In genomic region chr11:44727373-44728084, GRCh38 we compare ENCODE assay signal across 8 cellular contexts. TPM values are rescaled to one million over a fixed set of nuclear protein-coding genes. Genes with fewer than 3 reads are reported as not detected.
DNase-seq lines count a peak whose midpoint lies in the region; ATAC-seq, FAIRE-seq and TF ChIP-seq lines count a peak whose summit lies in the region.

No MANE protein-coding gene starts in this region.

- peaks cover 18% of the 10 kb centered on the region for H3K23me2 ChIP-seq in H9 (ENCODE audit: insufficient read length, low read depth, low read length, poor library complexity, severe bottlenecking)

- peak; percentile 71 for ATAC-seq in activated B cell treated with CpG ODN at 0.5 μM for 24 hours (ENCODE audit: low read depth)
- no peak for ATAC-seq in HG03139 (IDR thresholded peaks at IDR 0.05; ENCODE audit: unreplicated experiment)

- H3K9me3 Mint-ChIP-seq in H9, result no peaks in the 10 kb centered on the region; a peak in 3 of 5 replicates
- no peaks in the 10 kb centered on the region for H3K9me3 Mint-ChIP-seq in activated B cell treated with CpG ODN at 0.5 μM for 24 hours

- H3K27me3 Mint-ChIP-seq in H9 (ENCODE audit: low read depth) (peaks cover 76% of the 10 kb centered on the region), activated B cell treated with CpG ODN at 0.5 μM for 24 hours (peaks cover 15% of the 10 kb centered on the region)

- no peaks in the 10 kb centered on the region for H4K20me1 ChIP-seq in H9 (ENCODE audit: control insufficient read depth, insufficient read depth, insufficient read length)

- H3K27ac ChIP-seq in H9 (ENCODE audit: insufficient read length, low read depth, low read length), result no peak overlapping the region

- H2AFZ ChIP-seq in H9 (ENCODE audit: low read length), result no peak overlapping the region

- no peak overlapping the region for H3T11ph ChIP-seq in H9 (ENCODE audit: low read length)

- no peak overlapping the region for H3K14ac ChIP-seq in H9 (ENCODE audit: insufficient read depth, low read length)

- intact Hi-C loops in activated B cell treated with CpG ODN at 0.5 μM for 24 hours (cut with micrococcal nuclease), result loop anchor here (1.0 to 5.0 kb wide), 7 partner anchors 48 to 615 kb away; partner anchors contain the start of gene PRDM11

- no peak overlapping the region for H4K8ac ChIP-seq in H9 (replicated peaks; ENCODE audit: insufficient read length, low read depth, low read length)

- H2BK20ac ChIP-seq in H9 (ENCODE audit: low read depth, low read length, poor library complexity, severe bottlenecking), result no peak overlapping the region

- H3K27me3 ChIP-seq in H9 (ENCODE audit: insufficient read depth, low read length), result peaks cover 32% of the 10 kb centered on the region
- peaks cover 18% of the 10 kb centered on the region for H3K27me3 ChIP-seq in bronchial epithelial cell (ENCODE audit: control insufficient read depth, insufficient read depth, low read length)

- no peak overlapping the region for H3K23ac ChIP-seq in H9 (ENCODE audit: insufficient read length, low read depth, low read length)

- H2BK15ac ChIP-seq in H9 (ENCODE audit: low read depth, low read length), result no peak overlapping the region

- no peaks in the 10 kb centered on the region for H3K36me3 ChIP-seq in bronchial epithelial cell (ENCODE audit: control insufficient read depth, insufficient read depth, low read length)

- POLR2A ChIA-PET in activated B cell treated with CpG ODN at 0.5 μM for 24 hours (lab: Charles Lee), result interaction anchor here (0.6 to 0.7 kb wide), 4 partner anchors 53 to 148 kb away, joined by 3 to 6 read pairs (median 3); no protein-coding TSS in a partner anchor

- DNase-seq in DMS79 treated with DMSO at 0.1 percent for 48 hours (lab: John Stamatoyannopoulos, UW) (peak; percentile 42), H9 (peak; percentile 87), NCI-H128 (lab: John Stamatoyannopoulos, UW; ENCODE audit: unreplicated experiment) (peak; percentile 35), activated B cell treated with CpG ODN at 0.5 μM for 24 hours (peak; percentile 72), bronchial epithelial cell (ENCODE audit: low read depth) (peak; percentile 35), islet precursor cell (peak; percentile 91)
- peak; percentile 65 to 77 for DNase-seq in stimulated activated CD4-positive, alpha-beta T cell treated with anti-CD3 and anti-CD28 coated beads, Interleukin-12 subunit alpha, Interleukin-12 subunit beta, amount 100 ng/mL, for 24 hours (ENCODE audit: low read depth in 2 of 2)

- H3K4me2 ChIP-seq in H9 (ENCODE audit: insufficient read depth, insufficient read length, low read length), result peak overlapping the region; percentile 60

- H3K79me2 ChIP-seq in H9 (ENCODE audit: insufficient read depth, low read length), result no peaks in the 10 kb centered on the region

- H3K4me1 Mint-ChIP-seq in H9, result peaks cover 59 to 62% of the 10 kb centered on the region in 2 experiments
- H3K4me1 Mint-ChIP-seq in activated B cell treated with CpG ODN at 0.5 μM for 24 hours, result peaks cover 22% of the 10 kb centered on the region

- WGBS in H9 (ENCODE audit: extremely low coverage, insufficient read length, low lambda C conversion rate), result no CpG with 5 or more reads among the region's 58 CpGs

- H3K9ac ChIP-seq in H9 (ENCODE audit: extremely low read depth, insufficient read length, low read length), result no peak overlapping the region

- no peak overlapping the region for H4K91ac ChIP-seq in H9 (ENCODE audit: insufficient read length, low read depth, low read length)

- no peaks in the 10 kb centered on the region for H3K9me3 ChIP-seq in H9 (ENCODE audit: control insufficient read depth, low read depth, low read length)

- peak; percentile 97 for TF ChIP-seq CTCF in H9 (conservative IDR thresholded peaks at IDR 0.05)
- TF ChIP-seq CTCF in activated B cell treated with CpG ODN at 0.5 μM for 24 hours (IDR thresholded peaks at IDR 0.05), result no peak
- TF ChIP-seq CTCF in bronchial epithelial cell (IDR thresholded peaks at IDR 0.05; ENCODE audit: insufficient read depth, low read length, severe bottlenecking), result peak; percentile 96

- H3K4ac ChIP-seq in H9 (ENCODE audit: low read depth, low read length), result no peak overlapping the region

- H3K4me1 ChIP-seq in H9 (ENCODE audit: insufficient read depth, low read length), result peaks cover 6% of the 10 kb centered on the region; the same call in 1 of the 2 replicates

- H3K36me3 Mint-ChIP-seq in H9 (ENCODE audit: insufficient read depth in 1 of 3, low read depth in 3 of 3) (no peaks in the 10 kb centered on the region; a peak in 1 of 7 replicates), activated B cell treated with CpG ODN at 0.5 μM for 24 hours (ENCODE audit: low read depth) (peaks cover 2% of the 10 kb centered on the region)

- no peak overlapping the region for H2AK5ac ChIP-seq in H9 (ENCODE audit: insufficient read length, low read length)

- no peak for FAIRE-seq in bronchial epithelial cell (lab: Jason Lieb, UNC)

- no peak overlapping the region for H3K18ac ChIP-seq in H9 (ENCODE audit: insufficient read length, low read depth, low read length)

- no peak overlapping the region for H3K56ac ChIP-seq in H9 (ENCODE audit: insufficient read length, low read depth, low read length)

- H2BK5ac ChIP-seq in H9 (ENCODE audit: insufficient read length, low read length), result no peak overlapping the region

- no peak overlapping the region for H4K5ac ChIP-seq in H9 (ENCODE audit: insufficient read length, low read depth, low read length)

- CTCF ChIA-PET in activated B cell treated with CpG ODN at 0.5 μM for 24 hours (lab: Charles Lee), result no interaction called here

- H3K27ac Mint-ChIP-seq in H9, result no peak overlapping the region
- H3K27ac Mint-ChIP-seq in activated B cell treated with CpG ODN at 0.5 μM for 24 hours, result no peak overlapping the region

- H3K4me3 Mint-ChIP-seq in H9, result peak overlapping the region; percentile 74 to 88
- peak overlapping the region; percentile 86 for H3K4me3 Mint-ChIP-seq in activated B cell treated with CpG ODN at 0.5 μM for 24 hours

- H3K4me3 ChIP-seq in bronchial epithelial cell (ENCODE audit: low read depth, low read length), result peak overlapping the region; percentile 28

- no peak overlapping the region for H2BK12ac ChIP-seq in H9 (ENCODE audit: insufficient read length, low read depth, low read length)

- no peaks in the 10 kb centered on the region for H3K79me1 ChIP-seq in H9 (ENCODE audit: insufficient read depth, low read depth, low read length, poor library complexity, severe bottlenecking)

- H2BK120ac ChIP-seq in H9 (ENCODE audit: low read depth, low read length, poor library complexity, severe bottlenecking), result no peak overlapping the region

RNA-seq across cellular contexts. Expression of gene TSPAN18, which starts 0.8 kb away (rescaled TPM):
- 25.3 and 26.5 TPM in 2 replicates for total RNA-seq in H9 (2021)
- total RNA-seq in activated B cell treated with CpG ODN at 0.5 μM for 24 hours, result 2.8 and 3.0 TPM in 2 replicates
- total RNA-seq in bronchial epithelial cell, result not detected in 2 replicates

Comparison
In these comparisons a context has a peak if more than half of its experiments do, and no peak if none do; other contexts are left out.
1. DNase-seq: peak in every context shown above with its lines; median percentile 91 in islet precursor cell; 87 in H9; 72 in activated B cell treated with CpG ODN at 0.5 μM for 24 hours; 71 in stimulated activated CD4-positive, alpha-beta T cell treated with anti-CD3 and anti-CD28 coated beads, Interleukin-12 subunit alpha, Interleukin-12 subunit beta, amount 100 ng/mL, for 24 hours; 42 in DMS79 treated with DMSO at 0.1 percent for 48 hours; 35 in NCI-H128; 35 in bronchial epithelial cell.